ENCODE assay signal across 17 cellular contexts in genomic region chr2:106649306-106649705, GRCh38.
"Had no signal": no experiment of that assay in that cellular context is flagged by ENCODE, and none has a peak within 500 bp of the region (broad histone marks: within the 10 kb centered on the region; RNA-seq: fewer than 3 reads in every experiment).

No MANE protein-coding gene starts in this region.

- H3K27ac ChIP-seq: gastroesophageal sphincter, ovary, right atrium auricular region, sigmoid colon, skin epidermis, stomach, thoracic aorta had no signal

- H3K4me3 ChIP-seq: gastroesophageal sphincter, mucosa of descending colon, ovary, right atrium auricular region, sigmoid colon, skin epidermis, stomach, thoracic aorta had no signal

- H3K9me3 ChIP-seq: gastroesophageal sphincter, mucosa of descending colon, ovary, right atrium auricular region, sigmoid colon, stomach, thoracic aorta had no signal

- FAIRE-seq: endometrium, urothelium cell line had no signal

- H3K27me3 ChIP-seq: gastroesophageal sphincter, ovary, right atrium auricular region, sigmoid colon had no signal

- DNase-seq: effector memory CD4-positive, alpha-beta T cell; glutamatergic neuron; left colon; mucosa of descending colon; naive thymus-derived CD8-positive, alpha-beta T cell; ovary; sigmoid colon; stimulated activated CD4-positive, alpha-beta T cell treated with anti-CD3 and anti-CD28 coated beads, Interleukin-12 subunit alpha, Interleukin-12 subunit beta, amount 100 ng/mL, for 4 hours; stimulated activated naive CD4-positive, alpha-beta T cell; stomach; substantia nigra had no signal

- H3K4me1 ChIP-seq: gastroesophageal sphincter, right atrium auricular region, sigmoid colon, stomach had no signal

- H3K36me3 ChIP-seq: gastroesophageal sphincter, ovary, right atrium auricular region, sigmoid colon, stomach, thoracic aorta had no signal
